1 cellular context compared by ENCODE assay signal in the genomic region with DNA sequence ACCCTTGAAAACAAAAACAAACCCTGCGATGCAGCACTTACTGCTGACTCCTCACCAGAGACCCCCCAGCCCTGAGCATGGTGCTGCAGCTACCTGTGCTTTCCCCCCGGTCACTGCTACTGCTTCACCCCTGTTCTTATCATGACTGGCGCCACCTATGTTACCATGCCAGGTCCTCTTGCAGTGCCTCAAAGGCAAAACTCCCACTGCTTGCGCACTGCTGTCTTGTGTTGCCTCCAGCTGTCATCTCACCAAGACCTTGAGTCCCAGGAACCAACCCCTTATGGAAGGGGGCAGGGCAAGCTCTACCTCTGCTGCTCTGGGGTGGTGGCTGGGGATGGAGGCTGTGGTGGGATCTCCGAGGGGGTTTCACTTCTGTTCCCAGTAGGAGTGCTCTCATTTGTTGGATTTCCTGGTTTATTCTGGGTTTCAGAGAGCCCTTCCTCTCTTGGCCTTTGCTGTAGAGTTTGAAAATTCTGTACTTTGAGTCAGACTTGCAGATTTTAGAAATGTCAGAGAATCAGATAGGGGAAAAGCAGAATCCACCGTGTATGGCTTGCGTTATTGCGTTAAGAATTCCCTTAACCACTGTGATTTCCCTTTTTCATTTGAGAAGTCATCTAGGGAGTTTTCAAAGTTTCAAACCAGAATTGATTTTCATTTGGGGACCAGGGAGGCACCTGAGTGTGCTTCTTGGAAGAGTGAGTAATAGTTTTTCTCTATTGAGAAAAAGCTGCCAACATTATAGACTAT.
TF ChIP-seq lines count a peak whose summit lies in the region.

No MANE protein-coding gene starts in this region.

TF ChIP-seq in WTC11, 78 proteins besides CTCF, POLR2A, EP300 and RAD21:
- TF ChIP-seq, protein P1, sequence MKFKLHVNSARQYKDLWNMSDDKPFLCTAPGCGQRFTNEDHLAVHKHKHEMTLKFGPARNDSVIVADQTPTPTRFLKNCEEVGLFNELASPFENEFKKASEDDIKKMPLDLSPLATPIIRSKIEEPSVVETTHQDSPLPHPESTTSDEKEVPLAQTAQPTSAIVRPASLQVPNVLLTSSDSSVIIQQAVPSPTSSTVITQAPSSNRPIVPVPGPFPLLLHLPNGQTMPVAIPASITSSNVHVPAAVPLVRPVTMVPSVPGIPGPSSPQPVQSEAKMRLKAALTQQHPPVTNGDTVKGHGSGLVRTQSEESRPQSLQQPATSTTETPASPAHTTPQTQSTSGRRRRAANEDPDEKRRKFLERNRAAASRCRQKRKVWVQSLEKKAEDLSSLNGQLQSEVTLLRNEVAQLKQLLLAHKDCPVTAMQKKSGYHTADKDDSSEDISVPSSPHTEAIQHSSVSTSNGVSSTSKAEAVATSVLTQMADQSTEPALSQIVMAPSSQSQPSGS (CRISPR knock-in tag; IDR thresholded peaks at IDR 0.05; ENCODE audit: borderline replicate concordance, low read depth) = no peak
- TF ChIP-seq, protein P2, sequence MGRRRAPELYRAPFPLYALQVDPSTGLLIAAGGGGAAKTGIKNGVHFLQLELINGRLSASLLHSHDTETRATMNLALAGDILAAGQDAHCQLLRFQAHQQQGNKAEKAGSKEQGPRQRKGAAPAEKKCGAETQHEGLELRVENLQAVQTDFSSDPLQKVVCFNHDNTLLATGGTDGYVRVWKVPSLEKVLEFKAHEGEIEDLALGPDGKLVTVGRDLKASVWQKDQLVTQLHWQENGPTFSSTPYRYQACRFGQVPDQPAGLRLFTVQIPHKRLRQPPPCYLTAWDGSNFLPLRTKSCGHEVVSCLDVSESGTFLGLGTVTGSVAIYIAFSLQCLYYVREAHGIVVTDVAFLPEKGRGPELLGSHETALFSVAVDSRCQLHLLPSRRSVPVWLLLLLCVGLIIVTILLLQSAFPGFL (CRISPR knock-in tag; IDR thresholded peaks at IDR 0.05; ENCODE audit: borderline replicate concordance) = no peak
- no peak for TF ChIP-seq FOXK1 (CRISPR knock-in tag; IDR thresholded peaks at IDR 0.05)
- TF ChIP-seq SP1 (CRISPR knock-in tag; conservative IDR thresholded peaks at IDR 0.05) = no peak
- TF ChIP-seq EMX1 (CRISPR knock-in tag; IDR thresholded peaks at IDR 0.05) = no peak
- TF ChIP-seq, protein P3, sequence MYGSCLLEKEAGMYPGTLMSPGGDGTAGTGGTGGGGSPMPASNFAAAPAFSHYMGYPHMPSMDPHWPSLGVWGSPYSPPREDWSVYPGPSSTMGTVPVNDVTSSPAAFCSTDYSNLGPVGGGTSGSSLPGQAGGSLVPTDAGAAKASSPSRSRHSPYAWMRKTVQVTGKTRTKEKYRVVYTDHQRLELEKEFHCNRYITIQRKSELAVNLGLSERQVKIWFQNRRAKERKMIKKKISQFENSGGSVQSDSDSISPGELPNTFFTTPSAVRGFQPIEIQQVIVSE (CRISPR knock-in tag; IDR thresholded peaks at IDR 0.05; ENCODE audit: borderline replicate concordance) = no peak
- no peak for TF ChIP-seq ZNF138 (CRISPR knock-in tag; conservative IDR thresholded peaks at IDR 0.05)
- no peak for TF ChIP-seq ATF1 (CRISPR knock-in tag; IDR thresholded peaks at IDR 0.05)
- TF ChIP-seq, protein P4, sequence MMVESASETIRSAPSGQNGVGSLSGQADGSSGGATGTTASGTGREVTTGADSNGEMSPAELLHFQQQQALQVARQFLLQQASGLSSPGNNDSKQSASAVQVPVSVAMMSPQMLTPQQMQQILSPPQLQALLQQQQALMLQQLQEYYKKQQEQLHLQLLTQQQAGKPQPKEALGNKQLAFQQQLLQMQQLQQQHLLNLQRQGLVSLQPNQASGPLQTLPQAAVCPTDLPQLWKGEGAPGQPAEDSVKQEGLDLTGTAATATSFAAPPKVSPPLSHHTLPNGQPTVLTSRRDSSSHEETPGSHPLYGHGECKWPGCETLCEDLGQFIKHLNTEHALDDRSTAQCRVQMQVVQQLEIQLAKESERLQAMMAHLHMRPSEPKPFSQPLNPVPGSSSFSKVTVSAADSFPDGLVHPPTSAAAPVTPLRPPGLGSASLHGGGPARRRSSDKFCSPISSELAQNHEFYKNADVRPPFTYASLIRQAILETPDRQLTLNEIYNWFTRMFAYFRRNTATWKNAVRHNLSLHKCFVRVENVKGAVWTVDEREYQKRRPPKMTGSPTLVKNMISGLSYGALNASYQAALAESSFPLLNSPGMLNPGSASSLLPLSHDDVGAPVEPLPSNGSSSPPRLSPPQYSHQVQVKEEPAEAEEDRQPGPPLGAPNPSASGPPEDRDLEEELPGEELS (CRISPR knock-in tag; IDR thresholded peaks at IDR 0.05) = no peak
- TF ChIP-seq, protein P5, sequence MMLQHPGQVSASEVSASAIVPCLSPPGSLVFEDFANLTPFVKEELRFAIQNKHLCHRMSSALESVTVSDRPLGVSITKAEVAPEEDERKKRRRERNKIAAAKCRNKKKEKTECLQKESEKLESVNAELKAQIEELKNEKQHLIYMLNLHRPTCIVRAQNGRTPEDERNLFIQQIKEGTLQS (CRISPR knock-in tag; conservative IDR thresholded peaks at IDR 0.05) = no peak
- TF ChIP-seq, protein P6, sequence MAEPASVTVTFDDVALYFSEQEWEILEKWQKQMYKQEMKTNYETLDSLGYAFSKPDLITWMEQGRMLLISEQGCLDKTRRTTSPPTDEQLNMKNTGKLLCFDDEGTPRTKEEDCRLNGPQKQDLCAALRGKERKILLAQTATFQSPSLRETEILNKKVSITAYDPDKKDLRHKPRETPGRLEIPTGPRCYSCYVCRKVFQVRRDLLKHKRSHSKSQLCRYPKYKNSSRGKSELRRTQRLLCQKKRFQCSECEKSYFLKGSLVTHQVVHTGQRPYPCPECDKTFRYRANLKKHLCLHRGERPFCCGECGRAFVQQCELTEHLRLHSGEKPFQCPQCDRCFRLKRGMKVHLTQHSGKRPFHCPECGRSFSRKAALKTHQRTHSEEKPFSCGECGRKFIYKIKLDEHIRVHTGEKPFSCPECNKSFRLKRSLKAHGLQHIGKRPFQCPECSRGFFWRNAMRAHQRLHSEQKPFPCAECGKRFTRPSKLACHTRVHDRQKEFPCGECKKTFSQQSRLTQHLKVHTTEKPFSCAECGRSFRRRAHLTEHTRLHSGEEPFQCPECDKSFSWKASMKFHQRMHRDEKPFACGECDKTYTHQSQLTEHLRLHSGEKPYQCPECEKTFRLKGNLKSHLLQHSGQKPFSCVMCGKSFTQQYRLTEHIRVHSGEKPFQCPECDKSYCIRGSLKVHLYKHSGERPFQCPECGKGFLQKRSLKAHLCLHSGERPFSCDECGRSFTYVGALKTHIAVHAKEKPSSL (CRISPR knock-in tag; conservative IDR thresholded peaks at IDR 0.05) = no peak
- no peak for TF ChIP-seq JUN (CRISPR knock-in tag; IDR thresholded peaks at IDR 0.05)
- TF ChIP-seq ETV6 (CRISPR knock-in tag; IDR thresholded peaks at IDR 0.05) = no peak
- TF ChIP-seq CREB1 (CRISPR knock-in tag; IDR thresholded peaks at IDR 0.05) = no peak
- TF ChIP-seq, protein P7, sequence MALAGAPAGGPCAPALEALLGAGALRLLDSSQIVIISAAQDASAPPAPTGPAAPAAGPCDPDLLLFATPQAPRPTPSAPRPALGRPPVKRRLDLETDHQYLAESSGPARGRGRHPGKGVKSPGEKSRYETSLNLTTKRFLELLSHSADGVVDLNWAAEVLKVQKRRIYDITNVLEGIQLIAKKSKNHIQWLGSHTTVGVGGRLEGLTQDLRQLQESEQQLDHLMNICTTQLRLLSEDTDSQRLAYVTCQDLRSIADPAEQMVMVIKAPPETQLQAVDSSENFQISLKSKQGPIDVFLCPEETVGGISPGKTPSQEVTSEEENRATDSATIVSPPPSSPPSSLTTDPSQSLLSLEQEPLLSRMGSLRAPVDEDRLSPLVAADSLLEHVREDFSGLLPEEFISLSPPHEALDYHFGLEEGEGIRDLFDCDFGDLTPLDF (CRISPR knock-in tag; IDR thresholded peaks at IDR 0.05) = no peak
- no peak for TF ChIP-seq SMAD4 (CRISPR knock-in tag; IDR thresholded peaks at IDR 0.05)
